Comparison of ENCODE assay signal across 9 cellular contexts in the genomic region with DNA sequence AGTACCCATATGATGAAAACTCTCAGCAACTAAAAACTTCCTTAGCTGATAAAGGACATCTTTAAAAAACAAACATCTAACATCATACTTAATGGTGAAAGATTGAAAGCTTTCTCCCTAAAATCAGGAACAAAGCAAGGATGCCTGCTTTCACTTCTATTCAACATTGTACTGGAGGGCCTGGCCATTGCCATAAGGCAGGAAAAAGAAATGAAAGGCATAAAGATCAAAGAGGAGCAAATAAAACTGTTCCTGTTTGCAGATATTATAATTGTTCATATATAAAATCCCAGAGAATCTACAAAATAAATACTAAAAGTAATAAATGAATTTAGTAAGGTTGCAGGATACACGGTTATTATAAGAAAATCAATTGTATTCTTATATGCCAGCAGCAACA.
"Had no signal": no experiment of that assay in that cellular context is flagged by ENCODE, and none has a peak within 500 bp of the region (broad histone marks: within the 10 kb centered on the region; RNA-seq: fewer than 3 reads in every experiment).

No MANE protein-coding gene starts in this region.

- H3K27ac ChIP-seq: HL-60 had no signal

- H3K4me3 Mint-ChIP-seq: GM23338, HFFc6 had no signal

- H3K36me3 ChIP-seq: HAP-1 had no signal

- H2AFZ ChIP-seq: GM23338 had no signal

- ATAC-seq: GM23338, HCT116, K562 had no signal

- DNase-seq: H7, HFFc6, IMR-90, KG1 had no signal

- H3K4me1 ChIP-seq: HAP-1 had no signal

- H3K4me2 ChIP-seq: GM23338 had no signal

- H3K27ac Mint-ChIP-seq: GM23338, HFFc6 had no signal

- FAIRE-seq: K562 had no signal

- H3K4me3 ChIP-seq: GM23338, HAP-1, K562 had no signal
